In the genomic region with DNA sequence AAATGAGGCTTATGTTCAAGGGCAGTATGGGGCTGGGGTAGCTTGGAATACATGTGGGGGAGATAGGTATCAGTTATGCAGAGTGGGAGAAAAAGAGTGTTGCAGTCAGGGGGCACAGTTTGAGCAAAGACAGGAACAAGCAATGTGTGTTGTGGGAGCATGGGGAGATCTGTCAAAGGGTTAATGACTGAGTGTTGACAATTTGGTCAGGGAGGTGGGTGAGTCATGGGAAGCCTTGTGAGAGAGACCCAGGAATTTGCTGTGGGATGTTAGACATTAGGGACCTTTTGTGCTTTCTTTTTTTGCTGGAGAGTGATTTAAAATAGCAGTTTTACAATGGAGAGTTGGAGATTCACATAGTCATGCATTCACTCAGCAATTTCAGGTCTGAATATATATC, we compare ENCODE assay signal across 16 cellular contexts.
DNase-seq lines count a peak whose midpoint lies in the region; ATAC-seq, FAIRE-seq and TF ChIP-seq lines count a peak whose summit lies in the region.
"Had no signal": no experiment of that assay in that cellular context is flagged by ENCODE, and none has a peak within 500 bp of the region (broad histone marks: within the 10 kb centered on the region; RNA-seq: fewer than 3 reads in every experiment).

No MANE protein-coding gene starts in this region.

- H3K36me3 ChIP-seq in breast epithelium: no peaks in the 10 kb centered on the region
- H3K36me3 ChIP-seq: Peyer's patch, spleen had no signal

- peak; percentile 66 for DNase-seq in MCF 10A (ENCODE audit: unreplicated experiment)
- no peak for DNase-seq in breast epithelium (ENCODE audit: low spot score in 2 of 2)
- peak; percentile 75 for DNase-seq in amniotic epithelial cell (ENCODE audit: low read depth)
- peak in 1 of 2 donors; percentile 64 for DNase-seq in foreskin keratinocyte
- DNase-seq in urothelium cell line (ENCODE audit: low spot score): peak; percentile 81
- no peak for DNase-seq in posterior cingulate gyrus
- DNase-seq in NOMO-1 treated with dmso at 0.1 percent for 144 hours (lab: John Stamatoyannopoulos, UW; ENCODE audit: unreplicated experiment): no peak
- DNase-seq: activated B cell treated with CpG ODN at 0.5 μM for 24 hours; activated T-cell treated with anti-CD3 and anti-CD28 coated beads, Interleukin-2, amount 50 U/mL, for 72 hours; cerebellar nuclear complex; NCI-H2081; Peyer's patch; spleen had no signal

- H3K4me1 ChIP-seq in breast epithelium (no peaks in the 10 kb centered on the region), foreskin keratinocyte (peaks cover 7% of the 10 kb centered on the region)
- H3K4me1 ChIP-seq: Peyer's patch, spleen had no signal

- no peaks in the 10 kb centered on the region for H3K27me3 ChIP-seq in breast epithelium
- H3K27me3 ChIP-seq in foreskin keratinocyte: no peaks in the 10 kb centered on the region
- H3K27me3 ChIP-seq: hepatocyte, Peyer's patch, spleen had no signal

- H3K9me3 ChIP-seq in breast epithelium: peaks cover 12 to 15% of the 10 kb centered on the region in 2 donors
- H3K9me3 ChIP-seq: Peyer's patch had no signal

- peak; percentile 37 for FAIRE-seq in urothelium cell line (lab: Jason Lieb, UNC)

- no peaks in the 10 kb centered on the region for H3K27me3 Mint-ChIP-seq in MCF 10A (ENCODE audit: insufficient read depth, unreplicated experiment)

- ATAC-seq in foreskin keratinocyte (peak; percentile 65), GM18858 (IDR thresholded peaks at IDR 0.05; ENCODE audit: unreplicated experiment) (no peak)
- ATAC-seq: activated T-cell treated with anti-CD3 and anti-CD28 coated beads, Interleukin-2, amount 50 U/mL, for 72 hours had no signal

- H3K27ac Mint-ChIP-seq in MCF 10A (ENCODE audit: low read depth, unreplicated experiment): no peak overlapping the region
- H3K27ac Mint-ChIP-seq: activated B cell treated with CpG ODN at 0.5 μM for 24 hours; activated T-cell treated with anti-CD3 and anti-CD28 coated beads, Interleukin-2, amount 50 U/mL, for 72 hours had no signal

- no peak overlapping the region for H3K4me3 ChIP-seq in breast epithelium
- H3K4me3 ChIP-seq: hepatocyte, Peyer's patch, spleen had no signal

- intact Hi-C loops in MCF 10A (cut with micrococcal nuclease): no loop called here
- intact Hi-C loops in breast epithelium (cut with DNase I; ENCODE audit: low total_unique reads): no loop called here
- intact Hi-C loops in posterior cingulate gyrus (cut with DNase I): no loop called here

- CTCF ChIA-PET in MCF 10A (lab: Yijun Ruan, JAX): interaction anchor here (0.6 to 1.4 kb wide), 3 partner anchors 14 to 1479 kb away, joined by 3 to 5 read pairs (median 3); no protein-coding TSS in a partner anchor

- peaks cover 8% of the 10 kb centered on the region for H3K4me1 Mint-ChIP-seq in MCF 10A (ENCODE audit: insufficient read depth, unreplicated experiment)
- H3K4me1 Mint-ChIP-seq: activated B cell treated with CpG ODN at 0.5 μM for 24 hours had no signal

- no peak for TF ChIP-seq CTCF in MCF 10A (IDR thresholded peaks at IDR 0.05; ENCODE audit: unreplicated experiment)
- TF ChIP-seq CTCF in breast epithelium (IDR thresholded peaks at IDR 0.05): no peak
- no peak for TF ChIP-seq CTCF in foreskin keratinocyte (conservative IDR thresholded peaks at IDR 0.05)

- peaks cover 7% of the 10 kb centered on the region for H3K9me3 Mint-ChIP-seq in MCF 10A (ENCODE audit: unreplicated experiment)

- no TSS peak for BruUV-seq in MCF 10A (replicated peaks; lab: Mats Ljungman, UMichigan)

- TF ChIP-seq POLR2A in breast epithelium (IDR thresholded peaks at IDR 0.05): no peak

- H3K27ac ChIP-seq in breast epithelium (peak overlapping the region in 1 of 2 donors; percentile 19), foreskin keratinocyte (no peak overlapping the region)
- H3K27ac ChIP-seq: 22Rv1, hepatocyte, Peyer's patch, spleen had no signal

- no peaks in the 10 kb centered on the region for H3K36me3 Mint-ChIP-seq in MCF 10A (ENCODE audit: insufficient read depth, unreplicated experiment)

- POLR2A ChIA-PET in MCF 10A (lab: Yijun Ruan, JAX): interaction anchor here (0.6 kb wide), 1 partner anchor 50 kb away, joined by 5 read pairs; no protein-coding TSS in a partner anchor

- H3K4me3 Mint-ChIP-seq in MCF 10A (ENCODE audit: unreplicated experiment): no peak overlapping the region
- H3K4me3 Mint-ChIP-seq: activated B cell treated with CpG ODN at 0.5 μM for 24 hours; activated T-cell treated with anti-CD3 and anti-CD28 coated beads, Interleukin-2, amount 50 U/mL, for 72 hours had no signal

Comparison
In these comparisons a context has a peak if more than half of its experiments do, and no peak if none do; other contexts are left out.
1. DNase-seq: peak in MCF 10A (single experiment), amniotic epithelial cell (single experiment) and urothelium cell line (single experiment); none in breast epithelium (0 of 2), posterior cingulate gyrus (0 of 10) and NOMO-1 treated with dmso at 0.1 percent for 144 hours (single experiment).